In the genomic region with DNA sequence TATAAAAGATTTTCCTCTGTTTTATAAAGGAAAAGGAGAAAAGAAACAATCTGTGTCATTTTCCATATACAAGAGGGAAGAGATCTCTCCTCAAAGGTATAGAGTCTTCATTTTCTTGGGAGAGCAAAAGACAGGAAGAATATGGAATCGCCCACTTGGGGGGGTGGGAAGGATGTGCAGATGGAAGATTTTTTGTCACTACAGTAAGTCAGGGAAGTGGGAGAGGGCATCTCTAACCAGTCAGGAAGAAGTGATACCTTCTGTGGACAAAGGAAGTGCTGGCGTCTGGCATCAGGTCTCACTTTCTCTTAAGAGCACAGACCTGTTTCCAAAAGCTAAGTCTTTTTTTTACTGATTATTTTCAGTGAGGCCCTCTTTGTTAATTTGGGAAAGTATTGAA, we compare ENCODE assay signal across 2 cellular contexts.
TF ChIP-seq lines count a peak whose summit lies in the region.

No MANE protein-coding gene starts in this region.

TF ChIP-seq in A549, 52 proteins besides CTCF, POLR2A, EP300 and RAD21:
- TF ChIP-seq ESRRA (IDR thresholded peaks at IDR 0.05; ENCODE audit: borderline replicate concordance, low read length), result no peak
- TF ChIP-seq SMC3 (IDR thresholded peaks at IDR 0.05), result no peak
- no peak for TF ChIP-seq NR3C1 (IDR thresholded peaks at IDR 0.05)
- TF ChIP-seq ZFP36 (IDR thresholded peaks at IDR 0.05; ENCODE audit: borderline replicate concordance, partially characterized antibody), result no peak
- TF ChIP-seq, protein P1, sequence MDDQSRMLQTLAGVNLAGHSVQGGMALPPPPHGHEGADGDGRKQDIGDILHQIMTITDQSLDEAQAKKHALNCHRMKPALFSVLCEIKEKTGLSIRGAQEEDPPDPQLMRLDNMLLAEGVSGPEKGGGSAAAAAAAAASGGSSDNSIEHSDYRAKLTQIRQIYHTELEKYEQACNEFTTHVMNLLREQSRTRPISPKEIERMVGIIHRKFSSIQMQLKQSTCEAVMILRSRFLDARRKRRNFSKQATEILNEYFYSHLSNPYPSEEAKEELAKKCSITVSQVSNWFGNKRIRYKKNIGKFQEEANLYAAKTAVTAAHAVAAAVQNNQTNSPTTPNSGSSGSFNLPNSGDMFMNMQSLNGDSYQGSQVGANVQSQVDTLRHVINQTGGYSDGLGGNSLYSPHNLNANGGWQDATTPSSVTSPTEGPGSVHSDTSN (IDR thresholded peaks at IDR 0.05), result no peak
- TF ChIP-seq HOXA7 (CRISPR knock-in tag; IDR thresholded peaks at IDR 0.05), result no peak
- no peak for TF ChIP-seq CHD2 (IDR thresholded peaks at IDR 0.05; ENCODE audit: low read length, partially characterized antibody)
- TF ChIP-seq, protein P2, sequence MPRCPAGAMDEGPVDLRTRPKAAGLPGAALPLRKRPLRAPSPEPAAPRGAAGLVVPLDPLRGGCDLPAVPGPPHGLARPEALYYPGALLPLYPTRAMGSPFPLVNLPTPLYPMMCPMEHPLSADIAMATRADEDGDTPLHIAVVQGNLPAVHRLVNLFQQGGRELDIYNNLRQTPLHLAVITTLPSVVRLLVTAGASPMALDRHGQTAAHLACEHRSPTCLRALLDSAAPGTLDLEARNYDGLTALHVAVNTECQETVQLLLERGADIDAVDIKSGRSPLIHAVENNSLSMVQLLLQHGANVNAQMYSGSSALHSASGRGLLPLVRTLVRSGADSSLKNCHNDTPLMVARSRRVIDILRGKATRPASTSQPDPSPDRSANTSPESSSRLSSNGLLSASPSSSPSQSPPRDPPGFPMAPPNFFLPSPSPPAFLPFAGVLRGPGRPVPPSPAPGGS (IDR thresholded peaks at IDR 0.05), result no peak
- TF ChIP-seq PHF8 (IDR thresholded peaks at IDR 0.05; ENCODE audit: borderline replicate concordance, low read depth), result no peak
- no peak for TF ChIP-seq NFE2L2 (conservative IDR thresholded peaks at IDR 0.05; ENCODE audit: low read length)
- TF ChIP-seq KDM5A (IDR thresholded peaks at IDR 0.05), result no peak

TF ChIP-seq in HepG2, 621 proteins besides CTCF, POLR2A, EP300 and RAD21:
- TF ChIP-seq, protein P3, sequence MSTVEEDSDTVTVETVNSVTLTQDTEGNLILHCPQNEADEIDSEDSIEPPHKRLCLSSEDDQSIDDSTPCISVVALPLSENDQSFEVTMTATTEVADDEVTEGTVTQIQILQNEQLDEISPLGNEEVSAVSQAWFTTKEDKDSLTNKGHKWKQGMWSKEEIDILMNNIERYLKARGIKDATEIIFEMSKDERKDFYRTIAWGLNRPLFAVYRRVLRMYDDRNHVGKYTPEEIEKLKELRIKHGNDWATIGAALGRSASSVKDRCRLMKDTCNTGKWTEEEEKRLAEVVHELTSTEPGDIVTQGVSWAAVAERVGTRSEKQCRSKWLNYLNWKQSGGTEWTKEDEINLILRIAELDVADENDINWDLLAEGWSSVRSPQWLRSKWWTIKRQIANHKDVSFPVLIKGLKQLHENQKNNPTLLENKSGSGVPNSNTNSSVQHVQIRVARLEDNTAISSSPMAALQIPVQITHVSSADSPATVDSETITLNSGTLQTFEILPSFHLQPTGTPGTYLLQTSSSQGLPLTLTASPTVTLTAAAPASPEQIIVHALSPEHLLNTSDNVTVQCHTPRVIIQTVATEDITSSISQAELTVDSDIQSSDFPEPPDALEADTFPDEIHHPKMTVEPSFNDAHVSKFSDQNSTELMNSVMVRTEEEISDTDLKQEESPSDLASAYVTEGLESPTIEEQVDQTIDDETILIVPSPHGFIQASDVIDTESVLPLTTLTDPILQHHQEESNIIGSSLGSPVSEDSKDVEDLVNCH (CRISPR knock-in tag; IDR thresholded peaks at IDR 0.05), result no peak
- TF ChIP-seq ZNF747 (CRISPR knock-in tag; IDR thresholded peaks at IDR 0.05; ENCODE audit: borderline replicate concordance) (no peak), KLF9 (CRISPR knock-in tag; IDR thresholded peaks at IDR 0.05; ENCODE audit: low read depth) (no peak), MBD4 (IDR thresholded peaks at IDR 0.05; ENCODE audit: borderline replicate concordance, low read length) (no peak), ZNF773 (CRISPR knock-in tag; IDR thresholded peaks at IDR 0.05; ENCODE audit: borderline replicate concordance) (no peak)
